19 cellular contexts compared by ENCODE assay signal in genomic region chr5:11905209-11905608, GRCh38. TPM values are rescaled to one million over a fixed set of nuclear protein-coding genes. Genes with fewer than 3 reads are reported as not detected.
DNase-seq lines count a peak whose midpoint lies in the region; ATAC-seq and TF ChIP-seq lines count a peak whose summit lies in the region.
"Had no signal": no experiment of that assay in that cellular context is flagged by ENCODE, and none has a peak within 500 bp of the region (broad histone marks: within the 10 kb centered on the region; RNA-seq: fewer than 3 reads in every experiment).

No MANE protein-coding gene starts in this region.

- no peaks in the 10 kb centered on the region for H3K79me2 ChIP-seq in MM.1S (ENCODE audit: low read length)

- H3K4me3 Mint-ChIP-seq in neural crest cell: peak overlapping the region; percentile 76

- H3K9me2 ChIP-seq in MM.1S (replicated peaks; ENCODE audit: insufficient read depth, low read length): no peaks in the 10 kb centered on the region

- H3K4me1 Mint-ChIP-seq in neural crest cell: peaks cover 20% of the 10 kb centered on the region

- H3F3A ChIP-seq in MM.1S (ENCODE audit: insufficient read depth, low read length): 0 out of 2 replicates have a peak, but pooled peaks cover 4% of the 10 kb centered on the region

- peaks cover 7% of the 10 kb centered on the region for H3K4me1 ChIP-seq in MM.1S (ENCODE audit: low read length)
- H3K4me1 ChIP-seq: SJCRH30 had no signal

- no peak overlapping the region for H3K27ac Mint-ChIP-seq in neural crest cell (ENCODE audit: unreplicated experiment)

- H3K9ac ChIP-seq in MM.1S (ENCODE audit: low read length): no peak overlapping the region

- H4K20me1 ChIP-seq in MM.1S (ENCODE audit: insufficient read depth, low read length): no peaks in the 10 kb centered on the region

- H3K4me3 ChIP-seq in MM.1S (ENCODE audit: low read length): peak overlapping the region; percentile 66; the same call in 1 of the 2 replicates
- H3K4me3 ChIP-seq in dorsolateral prefrontal cortex: peak overlapping the region in 47 of 59 donors; percentile 30 to 86 (median 57)
- H3K4me3 ChIP-seq: SJCRH30 had no signal

- no peaks in the 10 kb centered on the region for H3K9me3 Mint-ChIP-seq in neural crest cell

- peak overlapping the region; percentile 85; the same call in 1 of the 2 replicates for H2AFZ ChIP-seq in MM.1S (ENCODE audit: low read length)

- TF ChIP-seq CTCF in MM.1S (IDR thresholded peaks at IDR 0.05; ENCODE audit: low read length) (no peak), dorsolateral prefrontal cortex (IDR thresholded peaks at IDR 0.05 in 54 of 56, conservative IDR thresholded peaks at IDR 0.05 in 2 of 56; ENCODE audit: low read depth in 1 of 56, partially characterized antibody in 56 of 56) (no peak), neural crest cell (conservative IDR thresholded peaks at IDR 0.05) (no peak)

- DNase-seq in ELF-1 (ENCODE audit: low read depth, low spot score) (peak; percentile 1), MM.1S (peak; percentile 20), dorsolateral prefrontal cortex (peak in 1 of 10 donors; percentile 43), neural crest cell (ENCODE audit: low read depth, low spot score) (no peak), left cardiac atrium (no peak), OCI-M1 (lab: John Stamatoyannopoulos, UW) (no peak)
- DNase-seq: activated naive CD4-positive, alpha-beta T cell; DMS 273 treated with DMSO at 0.1 percent for 48 hours; foreskin fibroblast; mesendoderm; NCI-H1417; SJCRH30; small intestine; stimulated activated naive CD4-positive, alpha-beta T cell; WERI-Rb-1 had no signal

- no peaks in the 10 kb centered on the region for H3K36me3 ChIP-seq in MM.1S (replicated peaks; ENCODE audit: insufficient read depth, low read length)
- H3K36me3 ChIP-seq: SJCRH30, WERI-Rb-1 had no signal

- intact Hi-C loops in dorsolateral prefrontal cortex (cut with DNase I): loop anchor here (10.0 kb wide), 5 partner anchors 180 to 1210 kb away; no protein-coding TSS in a partner anchor
- intact Hi-C loops in left cardiac atrium (cut with DNase I): no loop called here

- H3K27ac ChIP-seq in MM.1S (ENCODE audit: low read length) (no peak overlapping the region), dorsolateral prefrontal cortex (peak overlapping the region in 39 of 59 donors; percentile 16 to 86 (median 74))
- H3K27ac ChIP-seq: SJCRH30, WERI-Rb-1 had no signal

- H3K9me3 ChIP-seq in MM.1S (replicated peaks; ENCODE audit: insufficient read depth, low read length): no peaks in the 10 kb centered on the region
- H3K9me3 ChIP-seq: SJCRH30 had no signal

- H3K27me3 ChIP-seq in MM.1S (replicated peaks; ENCODE audit: insufficient read depth, low read length) (no peaks in the 10 kb centered on the region), dorsolateral prefrontal cortex (peaks cover 0 to 5% (median 0%) of the 10 kb centered on the region in 45 donors)
- H3K27me3 ChIP-seq: SJCRH30 had no signal

- H3K27me3 Mint-ChIP-seq in neural crest cell (ENCODE audit: low read depth): peaks cover 77% of the 10 kb centered on the region

- H3K4me2 ChIP-seq in MM.1S (ENCODE audit: low read depth, low read length): peak overlapping the region; percentile 82

- ATAC-seq in esophagus mucosa (no peak), GM19351 (IDR thresholded peaks at IDR 0.05; ENCODE audit: unreplicated experiment) (no peak), left cardiac atrium (no peak)
- ATAC-seq: HCT116 had no signal

- H3K36me3 Mint-ChIP-seq in neural crest cell (ENCODE audit: low read depth): no peaks in the 10 kb centered on the region

RNA-seq across cellular contexts. Expression of gene CTNND2, which starts 1.0 kb away (rescaled TPM):
- total RNA-seq in dorsolateral prefrontal cortex (100 to 1,000 TPM; 239 to 532 (median 375) TPM), neural crest cell (39.4 and 40.0 TPM in 2 replicates), esophagus mucosa (not detected), left cardiac atrium (10 to 100 TPM in 1 of 2 donors, 1 to 10 TPM in 1; 4.8 to 11.6 TPM)
- total RNA-seq: osteoblast, SJCRH30 had no signal

Comparison
In these comparisons a context has a peak if more than half of its experiments do, and no peak if none do; other contexts are left out.
1. DNase-seq: peak in ELF-1 (single experiment) and MM.1S (single experiment); none in neural crest cell (single experiment), left cardiac atrium (single experiment) and OCI-M1 (single experiment).
2. intact Hi-C loops: an anchor here in dorsolateral prefrontal cortex (10.0 kb wide); none called in left cardiac atrium.